In the genomic region with DNA sequence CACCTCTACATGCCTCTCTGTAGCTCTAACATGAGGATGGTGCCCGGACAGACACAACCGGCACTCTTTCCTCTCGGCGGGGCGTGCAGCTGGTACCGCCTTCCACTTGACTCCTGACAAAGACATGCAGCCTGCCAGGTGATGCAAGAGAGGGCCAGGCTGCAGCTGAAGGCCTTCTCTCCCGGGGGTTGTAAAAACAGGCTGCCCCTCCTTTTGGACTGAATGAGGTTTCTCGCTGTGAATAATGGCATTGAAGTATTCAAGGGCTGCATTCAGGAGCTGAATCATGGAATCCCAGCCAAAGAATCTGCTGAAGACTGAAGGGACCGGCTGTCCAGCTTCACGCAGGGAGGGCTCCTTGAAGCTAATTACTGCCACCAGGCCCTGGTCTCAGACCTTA, we compare ENCODE assay signal across 11 cellular contexts.
DNase-seq lines count a peak whose midpoint lies in the region; FAIRE-seq and TF ChIP-seq lines count a peak whose summit lies in the region.
"Had no signal": no experiment of that assay in that cellular context is flagged by ENCODE, and none has a peak within 500 bp of the region (broad histone marks: within the 10 kb centered on the region; RNA-seq: fewer than 3 reads in every experiment).

No MANE protein-coding gene starts in this region.

- no peaks in the 10 kb centered on the region for H3K27me3 ChIP-seq in bronchial epithelial cell (ENCODE audit: control insufficient read depth, insufficient read depth, low read length)
- H3K27me3 ChIP-seq: spleen had no signal

- peaks cover 4% of the 10 kb centered on the region for H3K27me3 Mint-ChIP-seq in activated CD4-positive, alpha-beta T cell treated with anti-CD3 and anti-CD28 coated beads, Interleukin-2, amount 10 ng/mL, durations not matched to agents 7 days and 5 days

- no peak overlapping the region for H3K27ac Mint-ChIP-seq in activated CD4-positive, alpha-beta T cell treated with anti-CD3 and anti-CD28 coated beads, Interleukin-2, amount 10 ng/mL, durations not matched to agents 7 days and 5 days

- H3K4me3 Mint-ChIP-seq in activated CD4-positive, alpha-beta T cell treated with anti-CD3 and anti-CD28 coated beads, Interleukin-2, amount 10 ng/mL, durations not matched to agents 7 days and 5 days: no peak overlapping the region

- CTCF ChIA-PET in activated CD4-positive, alpha-beta T cell treated with anti-CD3 and anti-CD28 coated beads, Interleukin-2, amount 10 ng/mL, durations not matched to agents 7 days and 5 days (lab: Charles Lee): interaction anchor here (1.0 kb wide), 1 partner anchor 26 kb away, joined by 3 read pairs; no protein-coding TSS in a partner anchor

- no peaks in the 10 kb centered on the region for H3K4me1 Mint-ChIP-seq in activated CD4-positive, alpha-beta T cell treated with anti-CD3 and anti-CD28 coated beads, Interleukin-2, amount 10 ng/mL, durations not matched to agents 7 days and 5 days

- H3K36me3 ChIP-seq in bronchial epithelial cell (ENCODE audit: control insufficient read depth, insufficient read depth, low read length): no peaks in the 10 kb centered on the region
- H3K36me3 ChIP-seq: spleen had no signal

- no peaks in the 10 kb centered on the region for H3K36me3 Mint-ChIP-seq in activated CD4-positive, alpha-beta T cell treated with anti-CD3 and anti-CD28 coated beads, Interleukin-2, amount 10 ng/mL, durations not matched to agents 7 days and 5 days (ENCODE audit: low read depth)

- FAIRE-seq in bronchial epithelial cell (lab: Jason Lieb, UNC): no peak

- POLR2A ChIA-PET in activated CD4-positive, alpha-beta T cell treated with anti-CD3 and anti-CD28 coated beads, Interleukin-2, amount 10 ng/mL, durations not matched to agents 7 days and 5 days (lab: Charles Lee): interaction anchor here (0.5 to 0.7 kb wide), 2 partner anchors 58 to 1374 kb away, joined by 3 read pairs; no protein-coding TSS in a partner anchor

- no peak for TF ChIP-seq CTCF in bronchial epithelial cell (IDR thresholded peaks at IDR 0.05; ENCODE audit: insufficient read depth, low read length, severe bottlenecking)

- no peaks in the 10 kb centered on the region for H3K9me3 Mint-ChIP-seq in activated CD4-positive, alpha-beta T cell treated with anti-CD3 and anti-CD28 coated beads, Interleukin-2, amount 10 ng/mL, durations not matched to agents 7 days and 5 days

- no peak overlapping the region for H3K4me3 ChIP-seq in bronchial epithelial cell (ENCODE audit: low read depth, low read length)
- H3K4me3 ChIP-seq: hepatocyte, spleen had no signal

- DNase-seq in COR-L47 (lab: John Stamatoyannopoulos, UW) (peak; percentile 89), NCI-H2107 treated with DMSO at 0.1 percent for 48 hours (lab: John Stamatoyannopoulos, UW; ENCODE audit: unreplicated experiment) (peak; percentile 91), bronchial epithelial cell (ENCODE audit: low read depth) (peak; percentile 39), midbrain (lab: John Stamatoyannopoulos, UW) (peak; percentile 65), SW480 (ENCODE audit: low spot score) (no peak), HuH-7.5 (ENCODE audit: low spot score) (no peak)
- no peak for DNase-seq in activated naive CD4-positive, alpha-beta T cell treated with Interleukin-2 at 50 U/mL for 16 hours
- DNase-seq in activated CD4-positive, alpha-beta T cell treated with anti-CD3 and anti-CD28 coated beads, Interleukin-2, amount 10 ng/mL, durations not matched to agents 7 days and 5 days: no peak
- DNase-seq: aorta, spleen had no signal

Comparison
In these comparisons a context has a peak if more than half of its experiments do, and no peak if none do; other contexts are left out.
1. DNase-seq: peak in COR-L47 (single experiment), NCI-H2107 treated with DMSO at 0.1 percent for 48 hours (single experiment), bronchial epithelial cell (single experiment) and midbrain (single experiment); none in activated naive CD4-positive, alpha-beta T cell treated with Interleukin-2 at 50 U/mL for 16 hours (single experiment), activated CD4-positive, alpha-beta T cell treated with anti-CD3 and anti-CD28 coated beads, Interleukin-2, amount 10 ng/mL, durations not matched to agents 7 days and 5 days (single experiment), SW480 (single experiment) and HuH-7.5 (single experiment).